16 cellular contexts compared by ENCODE assay signal in genomic region chrX:13741695-13742094, GRCh38. TPM values are rescaled to one million over a fixed set of nuclear protein-coding genes. Genes with fewer than 3 reads are reported as not detected.
DNase-seq lines count a peak whose midpoint lies in the region; ATAC-seq and TF ChIP-seq lines count a peak whose summit lies in the region.
"Had no signal": no experiment of that assay in that cellular context is flagged by ENCODE, and none has a peak within 500 bp of the region (broad histone marks: within the 10 kb centered on the region; RNA-seq: fewer than 3 reads in every experiment).

No MANE protein-coding gene starts in this region.

- H3K36me3 ChIP-seq in left lung: no peaks in the 10 kb centered on the region
- H3K36me3 ChIP-seq: colonic mucosa had no signal

- no peak for TF ChIP-seq CTCF in left lung (IDR thresholded peaks at IDR 0.05)

- H3K27me3 ChIP-seq in left lung: no peaks in the 10 kb centered on the region
- H3K27me3 ChIP-seq: colonic mucosa had no signal

- H3K4me1 Mint-ChIP-seq in activated naive CD4-positive, alpha-beta T cell treated with anti-CD3 and anti-CD28 coated beads, Interleukin-2, amount 50 U/mL, for 24 hours: peaks cover 29% of the 10 kb centered on the region
- peaks cover 29% of the 10 kb centered on the region for H3K4me1 Mint-ChIP-seq in activated naive CD8-positive, alpha-beta T cell treated with anti-CD3 and anti-CD28 coated beads, Interleukin-2, amount 50 U/mL, for 24 hours
- H3K4me1 Mint-ChIP-seq in stimulated activated memory B cell treated with anti-CD40 and anti-IgM and Interleukin-4, amounts not matched to agents 10 μg/mL and 1 μg/mL and 100 μg/mL, for 72 hours: peaks cover 12% of the 10 kb centered on the region

- H3K4me3 ChIP-seq in left lung: no peak overlapping the region
- H3K4me3 ChIP-seq: colonic mucosa, GM23338 had no signal

- intact Hi-C loops in left lung (cut with DNase I): no loop called here

- no peak overlapping the region for H3K27ac ChIP-seq in left lung

- H3K4me1 ChIP-seq in left lung: peaks cover 0 to under 1% of the 10 kb centered on the region in 2 donors
- H3K4me1 ChIP-seq: colonic mucosa had no signal

- H3K9me3 Mint-ChIP-seq in activated naive CD4-positive, alpha-beta T cell treated with anti-CD3 and anti-CD28 coated beads, Interleukin-2, amount 50 U/mL, for 24 hours: no peaks in the 10 kb centered on the region
- H3K9me3 Mint-ChIP-seq in activated naive CD8-positive, alpha-beta T cell treated with anti-CD3 and anti-CD28 coated beads, Interleukin-2, amount 50 U/mL, for 24 hours: no peaks in the 10 kb centered on the region
- H3K9me3 Mint-ChIP-seq in stimulated activated memory B cell treated with anti-CD40 and anti-IgM and Interleukin-4, amounts not matched to agents 10 μg/mL and 1 μg/mL and 100 μg/mL, for 72 hours: no peaks in the 10 kb centered on the region
- H3K9me3 Mint-ChIP-seq: GM23338 had no signal

- no peaks in the 10 kb centered on the region for H3K36me3 Mint-ChIP-seq in activated naive CD4-positive, alpha-beta T cell treated with anti-CD3 and anti-CD28 coated beads, Interleukin-2, amount 50 U/mL, for 24 hours
- H3K36me3 Mint-ChIP-seq in activated naive CD8-positive, alpha-beta T cell treated with anti-CD3 and anti-CD28 coated beads, Interleukin-2, amount 50 U/mL, for 24 hours (ENCODE audit: low read depth): peaks cover 26% of the 10 kb centered on the region
- peaks cover 9% of the 10 kb centered on the region for H3K36me3 Mint-ChIP-seq in stimulated activated memory B cell treated with anti-CD40 and anti-IgM and Interleukin-4, amounts not matched to agents 10 μg/mL and 1 μg/mL and 100 μg/mL, for 72 hours

- no peak for ATAC-seq in activated naive CD8-positive, alpha-beta T cell treated with anti-CD3 and anti-CD28 coated beads, Interleukin-2, amount 50 U/mL, for 24 hours
- no peak for ATAC-seq in stimulated activated memory B cell treated with anti-CD40 and anti-IgM and Interleukin-4, amounts not matched to agents 10 μg/mL and 1 μg/mL and 100 μg/mL, for 72 hours
- ATAC-seq in left lung (no peak), HG02870 (IDR thresholded peaks at IDR 0.05; ENCODE audit: unreplicated experiment) (no peak), HG02981 (IDR thresholded peaks at IDR 0.05; ENCODE audit: unreplicated experiment) (no peak)
- ATAC-seq: GM23338 had no signal

- no peak for DNase-seq in activated naive CD4-positive, alpha-beta T cell treated with anti-CD3 and anti-CD28 coated beads, Interleukin-2, amount 50 U/mL, for 16 hours
- DNase-seq in MV-4-11 (lab: John Stamatoyannopoulos, UW) (peak; percentile 10), left lung (no peak)
- DNase-seq in activated naive CD8-positive, alpha-beta T cell treated with anti-CD3 and anti-CD28 coated beads, Interleukin-2, amount 50 U/mL, for 24 hours: no peak
- DNase-seq: activated CD8-positive, alpha-beta memory T cell treated with anti-CD3 and anti-CD28 coated beads, Interleukin-2, amount 50 U/mL, for 48 hours; colonic mucosa; erythroblast; glutamatergic neuron; NK-92 treated with Interleukin-12 subunit alpha and Interleukin-12 subunit beta, amount 100 ng/mL, for 24 hours; occipital lobe; stimulated activated CD4-positive, alpha-beta T cell treated with anti-CD3 and anti-CD28 coated beads, Interleukin-4, amount 100 ng/mL, for 4 hours had no signal

- no peaks in the 10 kb centered on the region for H3K27me3 Mint-ChIP-seq in activated naive CD4-positive, alpha-beta T cell treated with anti-CD3 and anti-CD28 coated beads, Interleukin-2, amount 50 U/mL, for 24 hours
- no peaks in the 10 kb centered on the region for H3K27me3 Mint-ChIP-seq in activated naive CD8-positive, alpha-beta T cell treated with anti-CD3 and anti-CD28 coated beads, Interleukin-2, amount 50 U/mL, for 24 hours
- H3K27me3 Mint-ChIP-seq in stimulated activated memory B cell treated with anti-CD40 and anti-IgM and Interleukin-4, amounts not matched to agents 10 μg/mL and 1 μg/mL and 100 μg/mL, for 72 hours: no peaks in the 10 kb centered on the region

- no peak overlapping the region for H3K4me3 Mint-ChIP-seq in activated naive CD4-positive, alpha-beta T cell treated with anti-CD3 and anti-CD28 coated beads, Interleukin-2, amount 50 U/mL, for 24 hours
- H3K4me3 Mint-ChIP-seq in activated naive CD8-positive, alpha-beta T cell treated with anti-CD3 and anti-CD28 coated beads, Interleukin-2, amount 50 U/mL, for 24 hours: no peak overlapping the region
- H3K4me3 Mint-ChIP-seq in stimulated activated memory B cell treated with anti-CD40 and anti-IgM and Interleukin-4, amounts not matched to agents 10 μg/mL and 1 μg/mL and 100 μg/mL, for 72 hours: peak overlapping the region; percentile 31
- H3K4me3 Mint-ChIP-seq: GM23338 had no signal

- H3K27ac Mint-ChIP-seq in activated naive CD4-positive, alpha-beta T cell treated with anti-CD3 and anti-CD28 coated beads, Interleukin-2, amount 50 U/mL, for 24 hours: peak overlapping the region; percentile 72
- H3K27ac Mint-ChIP-seq in activated naive CD8-positive, alpha-beta T cell treated with anti-CD3 and anti-CD28 coated beads, Interleukin-2, amount 50 U/mL, for 24 hours: peak overlapping the region; percentile 75
- peak overlapping the region; percentile 89 for H3K27ac Mint-ChIP-seq in stimulated activated memory B cell treated with anti-CD40 and anti-IgM and Interleukin-4, amounts not matched to agents 10 μg/mL and 1 μg/mL and 100 μg/mL, for 72 hours
- H3K27ac Mint-ChIP-seq: GM23338 had no signal

- H3K9me3 ChIP-seq in left lung: no peaks in the 10 kb centered on the region
- H3K9me3 ChIP-seq: colonic mucosa had no signal

RNA-seq across cellular contexts. Expression of gene OFD1, which starts 7.1 kb away (rescaled TPM):
- 10 to 100 TPM; 19.1 to 24.4 TPM for total RNA-seq in left lung

RNA-seq across cellular contexts. Expression of gene TRAPPC2, which starts 7.3 kb away (rescaled TPM):
- total RNA-seq in left lung: 10 to 100 TPM; 13.2 to 20.7 TPM

RNA-seq across cellular contexts. Expression of gene RAB9A, which starts 52.8 kb away (rescaled TPM):
- 10 to 100 TPM; 30.4 to 32.4 TPM for total RNA-seq in left lung
